12 cellular contexts compared by ENCODE assay signal in the genomic region with DNA sequence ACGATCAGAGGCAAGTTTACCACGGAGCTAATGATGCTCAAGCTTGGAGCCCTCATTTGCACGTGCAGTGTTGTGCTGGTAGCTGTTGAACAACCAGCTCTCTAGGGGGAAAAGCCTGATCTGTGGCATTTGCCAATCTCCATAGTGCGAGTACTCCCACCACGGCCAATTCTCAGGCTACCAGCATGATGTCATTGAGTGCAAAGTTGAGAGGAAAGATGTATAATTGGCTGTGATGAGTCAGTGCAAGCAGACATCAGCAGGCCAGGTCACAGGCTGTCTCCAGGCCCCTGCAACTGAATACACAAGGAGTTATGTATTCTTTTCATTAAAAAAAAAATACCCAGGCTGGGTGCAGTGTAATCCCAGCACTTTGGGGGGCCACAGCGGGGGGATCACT.
DNase-seq lines count a peak whose midpoint lies in the region; ATAC-seq and TF ChIP-seq lines count a peak whose summit lies in the region.
"Had no signal": no experiment of that assay in that cellular context is flagged by ENCODE, and none has a peak within 500 bp of the region (broad histone marks: within the 10 kb centered on the region; RNA-seq: fewer than 3 reads in every experiment).

No MANE protein-coding gene starts in this region.

- H3K9ac ChIP-seq in IMR-90 (ENCODE audit: low read depth, low read length) = no peak overlapping the region
- no peak overlapping the region for H3K9ac ChIP-seq in mesenchymal stem cell (ENCODE audit: low read length)

- H3K4me1 ChIP-seq in IMR-90 (ENCODE audit: control insufficient read depth, insufficient read depth, low read length) (no peaks in the 10 kb centered on the region), mesenchymal stem cell (ENCODE audit: control insufficient read depth, insufficient read depth, low read depth, low read length) (peaks cover 28% of the 10 kb centered on the region)
- H3K4me1 ChIP-seq: body of pancreas had no signal

- in situ Hi-C loops in IMR-90 (cut with MboI; ENCODE audit: low sequenced_read_pairs) (no loop called here), brain microvascular endothelial cell (cut with HindIII; ENCODE audit: low pct_ligation_motif_present, low sequenced_read_pairs) (no loop called here)

- H3K27ac ChIP-seq in IMR-90 (ENCODE audit: insufficient read depth, low read length) = no peak overlapping the region
- no peak overlapping the region for H3K27ac ChIP-seq in brain microvascular endothelial cell
- H3K27ac ChIP-seq in mesenchymal stem cell (ENCODE audit: low read length, poor library complexity, severe bottlenecking) = no peak overlapping the region
- H3K27ac ChIP-seq: body of pancreas had no signal

- intact Hi-C loops in IMR-90 (cut with micrococcal nuclease) = no loop called here

- no peak overlapping the region for H2BK15ac ChIP-seq in IMR-90 (ENCODE audit: low read depth, low read length)
- no peak overlapping the region for H2BK15ac ChIP-seq in mesenchymal stem cell (ENCODE audit: low read depth, poor library complexity, severe bottlenecking)

- no peak overlapping the region for H2BK5ac ChIP-seq in IMR-90 (ENCODE audit: low read depth, low read length, poor library complexity, severe bottlenecking)
- no peak overlapping the region for H2BK5ac ChIP-seq in mesenchymal stem cell (ENCODE audit: low read depth, low read length, poor library complexity, severe bottlenecking)

- H4K20me1 ChIP-seq in IMR-90 (ENCODE audit: insufficient read depth, low read length) = no peaks in the 10 kb centered on the region

- H3K18ac ChIP-seq in IMR-90 (ENCODE audit: low read depth, low read length) (no peak overlapping the region), mesenchymal stem cell (ENCODE audit: low read depth in 1 of 2, low read length in 2 of 2) (no peak overlapping the region)

- H4K91ac ChIP-seq in IMR-90 (ENCODE audit: insufficient read depth, low read depth, low read length) = no peak overlapping the region
- no peak overlapping the region for H4K91ac ChIP-seq in mesenchymal stem cell (ENCODE audit: low read length)

- no peak overlapping the region for H3K56ac ChIP-seq in IMR-90 (ENCODE audit: extremely low read depth, insufficient read depth, low read length)

- no peaks in the 10 kb centered on the region for H3K9me1 ChIP-seq in IMR-90 (ENCODE audit: insufficient read depth, low read length)

- H2BK20ac ChIP-seq in IMR-90 (ENCODE audit: low read depth, low read length) = no peak overlapping the region

- H3K4ac ChIP-seq in IMR-90 (ENCODE audit: low read depth, low read length) (no peak overlapping the region), mesenchymal stem cell (ENCODE audit: low read depth in 1 of 2, low read length in 2 of 2) (no peak overlapping the region)

- no peak overlapping the region for H2BK12ac ChIP-seq in mesenchymal stem cell (ENCODE audit: low read length in 2 of 2)

- H2AK9ac ChIP-seq in IMR-90 (replicated peaks; ENCODE audit: low read depth, low read length, poor library complexity) = no peak overlapping the region

- no CpG with 5 or more reads among the region's 6 CpGs for WGBS in IMR-90 (ENCODE audit: extremely low coverage in 2 of 2, insufficient read length in 1 of 2), 2 experiments
- 54% methylated on average over 6 of the region's 6 CpGs for WGBS in mesenchymal stem cell

- H4K8ac ChIP-seq in IMR-90 (ENCODE audit: low read depth in 2 of 2, low read length in 2 of 2) (no peak overlapping the region), mesenchymal stem cell (ENCODE audit: low read length) (no peak overlapping the region)

- H2BK120ac ChIP-seq in IMR-90 (ENCODE audit: low read depth, low read length) (no peak overlapping the region), mesenchymal stem cell (ENCODE audit: low read depth, low read length) (no peak overlapping the region)

- H3K23ac ChIP-seq in IMR-90 (ENCODE audit: low read depth, low read length) = no peak overlapping the region
- H3K23ac ChIP-seq in mesenchymal stem cell (ENCODE audit: low read length in 2 of 2) = no peak overlapping the region

- peak; percentile 62; the same call in 1 of the 2 replicates for ATAC-seq in IMR-90 (ENCODE audit: low read depth)
- no peak for ATAC-seq in HG03342 (IDR thresholded peaks at IDR 0.05; ENCODE audit: unreplicated experiment)
- ATAC-seq: body of pancreas had no signal

- H2AK5ac ChIP-seq in IMR-90 (ENCODE audit: low read depth, low read length) (no peak overlapping the region), mesenchymal stem cell (ENCODE audit: low read length, severe bottlenecking) (no peak overlapping the region)

- TF ChIP-seq CTCF in IMR-90 (conservative IDR thresholded peaks at IDR 0.05; ENCODE audit: low read depth, low read length) (no peak), brain microvascular endothelial cell (IDR thresholded peaks at IDR 0.05; ENCODE audit: low read depth, low read length, missing control alignments) (no peak)

- CTCF ChIA-PET in IMR-90 (lab: Yijun Ruan, JAX) = no interaction called here

- H3K14ac ChIP-seq in IMR-90 (replicated peaks; ENCODE audit: low read depth, low read length) = no peak overlapping the region
- no peak overlapping the region for H3K14ac ChIP-seq in mesenchymal stem cell (ENCODE audit: low read length in 2 of 2)

- BruUV-seq in IMR-90 (replicated peaks; lab: Mats Ljungman, UMichigan) = no TSS peak

- H3K9me3 ChIP-seq in IMR-90 (ENCODE audit: control insufficient read depth, insufficient read depth, low read length) (peaks cover 2% of the 10 kb centered on the region; the same call in 1 of the 2 replicates), mesenchymal stem cell (ENCODE audit: control insufficient read depth, low read length) (peaks cover 3% of the 10 kb centered on the region)
- H3K9me3 ChIP-seq: body of pancreas had no signal

- H3K79me1 ChIP-seq in IMR-90 (ENCODE audit: low read depth in 1 of 2, low read length in 2 of 2) = no peaks in the 10 kb centered on the region
- H3K79me1 ChIP-seq in mesenchymal stem cell (replicated peaks; ENCODE audit: low read length, poor library complexity, severe bottlenecking) = no peaks in the 10 kb centered on the region

- H3K36me3 ChIP-seq in IMR-90 (ENCODE audit: control insufficient read depth, insufficient read depth, low read length) (no peaks in the 10 kb centered on the region), brain microvascular endothelial cell (replicated peaks) (no peaks in the 10 kb centered on the region), mesenchymal stem cell (ENCODE audit: control insufficient read depth in 1 of 2, insufficient read depth in 2 of 2, low read depth in 1 of 2, low read length in 2 of 2) (no peaks in the 10 kb centered on the region)

- no peak overlapping the region for H4K5ac ChIP-seq in IMR-90 (ENCODE audit: low read depth, low read length)

- DNase-seq in EH (ENCODE audit: low read depth) = peak; percentile 69
- DNase-seq in IMR-90 = peak; percentile 90
- DNase-seq in brain microvascular endothelial cell = peak; percentile 72
- peak; percentile 83 for DNase-seq in mesenchymal stem cell
- DNase-seq in NCI-H187 treated with DMSO at 0.1 percent for 48 hours (lab: John Stamatoyannopoulos, UW) = no peak
- DNase-seq in activated CD4-positive, alpha-beta T cell treated with anti-CD3 and anti-CD28 coated beads, Interleukin-2, amount 50 U/mL, for 1 hour = no peak
- DNase-seq in KG1 (lab: John Stamatoyannopoulos, UW) = no peak
- DNase-seq: activated B cell treated with CpG ODN at 0.5 μM for 24 hours; activated T-cell treated with anti-CD3 and anti-CD28 coated beads, Interleukin-2, amount 50 U/mL, for 24 hours; body of pancreas; retina had no signal

- 0 out of 2 replicates have a peak, but pooled peaks have one; percentile 2 for TF ChIP-seq RAD21 in IMR-90 (IDR thresholded peaks at IDR 0.05; ENCODE audit: low read length)

- POLR2A ChIA-PET in IMR-90 (lab: Charles Lee; ENCODE audit: unreplicated experiment) = no interaction called here

- H3K27me3 ChIP-seq in IMR-90 (ENCODE audit: control insufficient read depth, insufficient read depth, low read length) (no peaks in the 10 kb centered on the region), brain microvascular endothelial cell (replicated peaks) (no peaks in the 10 kb centered on the region), mesenchymal stem cell (ENCODE audit: control insufficient read depth in 1 of 2, insufficient read depth in 1 of 2, low read length in 2 of 2) (peaks cover 0 to 50% of the 10 kb centered on the region in 2 experiments)
- H3K27me3 ChIP-seq: body of pancreas had no signal

- H3K4me3 ChIP-seq in IMR-90 (ENCODE audit: insufficient read depth, low read depth, low read length) = no peak overlapping the region
- H3K4me3 ChIP-seq in brain microvascular endothelial cell (ENCODE audit: low read depth, low read length) = no peak overlapping the region
- H3K4me3 ChIP-seq in mesenchymal stem cell (ENCODE audit: insufficient read depth in 1 of 2, low read depth in 1 of 2, low read length in 2 of 2) = no peak overlapping the region
- H3K4me3 ChIP-seq: body of pancreas had no signal

- H3K4me2 ChIP-seq in IMR-90 (ENCODE audit: low read depth, low read length) = no peak overlapping the region
- H3K4me2 ChIP-seq in mesenchymal stem cell (ENCODE audit: low read length, poor library complexity, severe bottlenecking) = no peak overlapping the region

- TF ChIP-seq POLR2A in IMR-90 (IDR thresholded peaks at IDR 0.05; ENCODE audit: low read depth, low read length) = no peak

- H2AFZ ChIP-seq in IMR-90 (replicated peaks; ENCODE audit: low read length, poor library complexity) (no peak overlapping the region), mesenchymal stem cell (ENCODE audit: low read depth, low read length) (no peak overlapping the region)

- dilution Hi-C loops in IMR-90 (cut with HindIII; ENCODE audit: low sequenced_read_pairs, unreplicated experiment) = no loop called here

TF ChIP-seq in IMR-90, 13 proteins besides CTCF, POLR2A, EP300 and RAD21:
- peak; percentile 73 for TF ChIP-seq FOS (IDR thresholded peaks at IDR 0.05; ENCODE audit: low read depth, low read length)
- TF ChIP-seq BHLHE40 (IDR thresholded peaks at IDR 0.05; ENCODE audit: low read depth, low read length) = no peak
- peak; percentile 31; the same call in 1 of the 2 replicates for TF ChIP-seq CEBPB (IDR thresholded peaks at IDR 0.05; ENCODE audit: low read depth, low read length)
- TF ChIP-seq ELK1 (IDR thresholded peaks at IDR 0.05; ENCODE audit: borderline replicate concordance, low read depth, low read length) = no peak
- TF ChIP-seq NFE2L2 (IDR thresholded peaks at IDR 0.05; ENCODE audit: low read depth, low read length) = no peak

Comparison
In these comparisons a context has a peak if more than half of its experiments do, and no peak if none do; other contexts are left out.
1. DNase-seq: peak in EH (single experiment), IMR-90 (single experiment), brain microvascular endothelial cell (single experiment) and mesenchymal stem cell (single experiment); none in NCI-H187 treated with DMSO at 0.1 percent for 48 hours (single experiment), activated CD4-positive, alpha-beta T cell treated with anti-CD3 and anti-CD28 coated beads, Interleukin-2, amount 50 U/mL, for 1 hour (single experiment) and KG1 (single experiment).